Comparison of ENCODE assay signal across 34 cellular contexts in genomic region chr7:153047569-153047968, GRCh38.
"Had no signal": no experiment of that assay in that cellular context is flagged by ENCODE, and none has a peak within 500 bp of the region (broad histone marks: within the 10 kb centered on the region; RNA-seq: fewer than 3 reads in every experiment).

No MANE protein-coding gene starts in this region.

- H3K9me3 ChIP-seq: MG63 had no signal

- DNase-seq: Karpas-422, Kasumi-1, MG63, MM.1S, MV-4-11, NCI-H1092, NCI-H1092 treated with DMSO at 0.1 percent for 48 hours, NCI-H1105, NCI-H1105 treated with DMSO at 0.1 percent for 48 hours, NCI-H1417, NCI-H1417 treated with DMSO at 0.1 percent for 48 hours, NCI-H1436, NCI-H1436 treated with DMSO at 0.1 percent for 48 hours, NCI-H146, NCI-H1694, NCI-H1694 treated with DMSO at 0.1 percent for 48 hours, NCI-H187, NCI-H187 treated with DMSO at 0.1 percent for 48 hours, NCI-H1930, NCI-H2029, NCI-H2029 treated with DMSO at 0.1 percent for 48 hours, NCI-H2081, NCI-H2081 treated with DMSO at 0.1 percent for 48 hours, NCI-H2107, NCI-H2171, NCI-H2171 treated with DMSO at 0.1 percent for 48 hours, NCI-H2227 treated with DMSO at 0.1 percent for 48 hours, NCI-H226, NCI-H345, NCI-H446, NCI-H446 treated with DMSO at 0.1 percent for 48 hours, NCI-H510A, NCI-H510A treated with DMSO at 0.1 percent for 48 hours, NCI-H524 had no signal

- H3K36me3 ChIP-seq: MG63 had no signal

- H3K4me3 ChIP-seq: MG63 had no signal

- H3K27me3 ChIP-seq: MG63 had no signal
